ENCODE assay signal across 8 cellular contexts in genomic region chr9:83979812-83980394, GRCh38. TPM values are rescaled to one million over a fixed set of nuclear protein-coding genes. Genes with fewer than 3 reads are reported as not detected.
DNase-seq lines count a peak whose midpoint lies in the region; ATAC-seq and TF ChIP-seq lines count a peak whose summit lies in the region.

Gene HNRNPK (minus strand): TSS chr9:83980215. CDS start chr9:83978252, 1,963 bp downstream.

- TF ChIP-seq CTCF in DND-41 (IDR thresholded peaks at IDR 0.05; ENCODE audit: borderline replicate concordance, extremely low read depth, low read length, poor library complexity, severe bottlenecking) (no peak), Peyer's patch (IDR thresholded peaks at IDR 0.05) (no peak), esophagus squamous epithelium (IDR thresholded peaks at IDR 0.05) (no peak)

- H3K4me3 ChIP-seq in DND-41 (ENCODE audit: low read depth in 1 of 2, low read length in 2 of 2): peak within 1 kb of the TSS; percentile 83 to 92
- H3K4me3 ChIP-seq in Peyer's patch: peak within 1 kb of the TSS; percentile 81 to 93 (median 88)
- peak within 1 kb of the TSS; percentile 88 to 98 (median 93) for H3K4me3 ChIP-seq in esophagus squamous epithelium

- TF ChIP-seq POLR2A in Peyer's patch (IDR thresholded peaks at IDR 0.05): no peak
- TF ChIP-seq POLR2A in esophagus squamous epithelium (IDR thresholded peaks at IDR 0.05): peak in 1 of 4 donors; percentile 75

- H3K36me3 ChIP-seq in DND-41 (ENCODE audit: insufficient read depth, low read length) (peaks cover 49% of the 10 kb centered on the region), KOPT-K1 (ENCODE audit: insufficient read depth, low read length) (peaks cover 41% of the 10 kb centered on the region), Peyer's patch (peaks cover 0 to 29% (median 4%) of the 10 kb centered on the region in 3 donors), esophagus squamous epithelium (peaks cover 0 to 29% (median 12%) of the 10 kb centered on the region in 3 donors)

- H3K9me3 ChIP-seq in DND-41 (ENCODE audit: insufficient read depth, low read length, severe bottlenecking) (no peaks in the 10 kb centered on the region), KOPT-K1 (ENCODE audit: insufficient read depth, low read length, poor library complexity, severe bottlenecking) (no peaks in the 10 kb centered on the region), Peyer's patch (no peaks in the 10 kb centered on the region), esophagus squamous epithelium (no peaks in the 10 kb centered on the region)

- H3K27me3 ChIP-seq in DND-41 (ENCODE audit: insufficient read depth, low read length, poor library complexity): no peaks in the 10 kb centered on the region
- no peaks in the 10 kb centered on the region for H3K27me3 ChIP-seq in Peyer's patch
- no peaks in the 10 kb centered on the region for H3K27me3 ChIP-seq in esophagus squamous epithelium

- H3K27ac ChIP-seq in DND-41 (ENCODE audit: low read length): peak within 1 kb of the TSS; percentile 100
- H3K27ac ChIP-seq in KOPT-K1 (ENCODE audit: low read depth, low read length, poor library complexity, severe bottlenecking): peak within 1 kb of the TSS; percentile 99
- H3K27ac ChIP-seq in Peyer's patch: peak within 1 kb of the TSS; percentile 97 to 99 (median 98)
- H3K27ac ChIP-seq in esophagus squamous epithelium: peak within 1 kb of the TSS; percentile 97 to 100 (median 99)

- H2AFZ ChIP-seq in DND-41 (ENCODE audit: low read depth, low read length): peak within 1 kb of the TSS; percentile 90

- DNase-seq in DND-41: peak; percentile 97
- DNase-seq in Peyer's patch: peak; percentile 98 to 100 (median 99)
- DNase-seq in activated T-helper 1 cell treated with Interleukin-2 at 50 U/mL for 16 hours (ENCODE audit: low read depth): peak; percentile 99
- peak; percentile 76 for DNase-seq in esophagus squamous epithelium (lab: John Stamatoyannopoulos, UW)
- peak; percentile 99 for DNase-seq in myocyte (ENCODE audit: low read depth)
- peak; percentile 97 to 99 for DNase-seq in stimulated activated CD8-positive, alpha-beta memory T cell treated with anti-CD3 and anti-CD28 coated beads, Interleukin-7, amount 100 ng/mL, for 4 hours (ENCODE audit: low read depth in 2 of 2)

- peak within 1 kb of the TSS; percentile 100 for H3K9ac ChIP-seq in DND-41 (ENCODE audit: low read depth, low read length)

- 0% methylated on average over 18 of the region's 57 CpGs; no CpG with 5 or more reads in 1 of the 2 donors for WGBS in esophagus squamous epithelium, 2 donors

- peaks cover 47% of the 10 kb centered on the region for H4K20me1 ChIP-seq in DND-41 (ENCODE audit: insufficient read depth, low read length)

- H3K4me1 ChIP-seq in DND-41 (ENCODE audit: insufficient read depth, low read length) (peaks cover 65% of the 10 kb centered on the region), Peyer's patch (peaks cover 0 to 39% (median 11%) of the 10 kb centered on the region in 4 donors), esophagus squamous epithelium (peaks cover 7 to 60% (median 17%) of the 10 kb centered on the region in 3 donors)

- H3K79me2 ChIP-seq in DND-41 (ENCODE audit: insufficient read depth, low read length): peaks cover 97% of the 10 kb centered on the region

- ATAC-seq in DND-41 (ENCODE audit: insufficient read depth, low read depth) (peak; percentile 80), GM21825 (IDR thresholded peaks at IDR 0.05; ENCODE audit: unreplicated experiment) (peak; percentile 76)

- H3K4me2 ChIP-seq in DND-41 (ENCODE audit: insufficient read depth, low read length): peak within 1 kb of the TSS; percentile 71

- intact Hi-C loops in esophagus squamous epithelium (cut with DNase I): no loop called here

RNA-seq across cellular contexts. Expression of gene HNRNPK, which starts in this region (rescaled TPM):
- total RNA-seq in Peyer's patch: 100 to 1,000 TPM; 310 to 396 (median 360) TPM
- 100 to 1,000 TPM; 348 to 510 (median 452) TPM for total RNA-seq in esophagus squamous epithelium
- total RNA-seq in myocyte: 486 and 592 TPM in 2 replicates
- 367 TPM for polyA plus RNA-seq in myocyte (2012)

Comparison
In these comparisons a context has a peak if more than half of its experiments do, and no peak if none do; other contexts are left out.
1. Peak in every context shown above with its lines: DNase-seq, ATAC-seq, H3K4me3 ChIP-seq and H3K27ac ChIP-seq.